ENCODE assay signal across 23 cellular contexts in the genomic region with DNA sequence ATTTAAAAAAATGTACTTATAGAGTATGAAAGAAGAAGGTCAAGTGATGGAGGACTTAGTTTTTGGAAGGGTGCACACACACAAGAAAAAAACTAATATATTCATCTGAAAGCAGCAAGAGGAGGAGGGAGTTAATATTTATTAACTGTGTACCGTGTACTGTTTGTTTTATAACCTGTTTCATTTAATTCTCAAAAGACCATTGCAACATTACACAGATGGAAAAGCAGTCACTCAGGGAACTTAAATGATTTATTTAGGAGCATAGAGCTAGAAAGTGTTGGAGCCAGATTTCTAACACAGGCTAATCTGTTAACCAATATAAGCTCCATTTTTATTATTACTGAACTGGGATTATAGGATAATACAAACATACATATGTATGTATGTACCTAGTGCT.
"Had no signal": no experiment of that assay in that cellular context is flagged by ENCODE, and none has a peak within 500 bp of the region (broad histone marks: within the 10 kb centered on the region; RNA-seq: fewer than 3 reads in every experiment).

No MANE protein-coding gene starts in this region.

- ATAC-seq: T-cell had no signal

- H3K27ac ChIP-seq: SJSA1, SK-N-MC had no signal

- H3K27me3 Mint-ChIP-seq: T-cell had no signal

- DNase-seq: IMR-90, Karpas-422, KG1, MM.1S, NCI-H1092 treated with DMSO at 0.1 percent for 48 hours, NCI-H1436, NCI-H187, NCI-H2029, NCI-H2081 treated with DMSO at 0.1 percent for 48 hours, NCI-H2171, NCI-H226, NCI-H446, NCI-H510A, NCI-H524 treated with DMSO at 0.1 percent for 48 hours, NCI-H69, NCI-H774, Right ventricle myocardium superior, RPMI8226, SIG-M5, T-cell had no signal

- FAIRE-seq: RCC 7860 had no signal

- H3K9me3 ChIP-seq: SJSA1 had no signal

- H3K4me3 Mint-ChIP-seq: T-cell had no signal
